ENCODE assay signal across 16 cellular contexts in the genomic region with DNA sequence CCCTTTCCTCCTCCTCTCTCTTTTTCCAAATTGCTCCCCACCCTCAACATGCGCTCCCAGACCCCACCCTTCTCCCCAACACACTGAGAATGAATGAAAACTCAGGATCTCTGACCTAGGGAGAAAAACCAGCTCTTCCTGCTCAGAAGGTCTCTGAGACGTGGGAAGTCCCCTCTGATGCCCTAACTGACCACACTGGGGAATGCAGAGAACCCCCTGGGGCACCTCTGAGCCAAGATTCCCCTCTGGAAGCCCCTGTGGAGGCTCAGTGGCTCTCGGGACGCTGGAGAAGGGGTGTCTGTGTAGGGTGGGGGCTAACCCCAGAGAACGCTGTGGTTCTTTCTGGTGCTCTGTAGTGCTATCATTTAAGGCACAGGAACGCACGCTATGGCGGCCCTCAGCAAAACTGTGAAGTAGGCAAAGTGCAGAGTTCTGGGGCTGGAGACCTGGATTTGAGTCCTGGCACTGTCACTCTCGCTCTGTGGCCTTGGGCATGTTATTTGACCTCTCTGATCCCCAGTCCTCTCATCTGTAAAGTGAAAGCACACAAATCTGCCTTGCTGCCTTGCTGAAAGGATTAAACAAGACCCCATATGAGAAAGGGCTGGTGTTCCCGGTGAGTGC. TPM values are rescaled to one million over a fixed set of nuclear protein-coding genes. Genes with fewer than 3 reads are reported as not detected.
DNase-seq lines count a peak whose midpoint lies in the region; ATAC-seq, FAIRE-seq and TF ChIP-seq lines count a peak whose summit lies in the region.
"Had no signal": no experiment of that assay in that cellular context is flagged by ENCODE, and none has a peak within 500 bp of the region (broad histone marks: within the 10 kb centered on the region; RNA-seq: fewer than 3 reads in every experiment).

No MANE protein-coding gene starts in this region.

- TF ChIP-seq RAD21 in A549 (conservative IDR thresholded peaks at IDR 0.05 in 1 of 2, IDR thresholded peaks at IDR 0.05 in 1 of 2): no peak

- no peak overlapping the region for H3K4me3 ChIP-seq in A549
- H3K4me3 ChIP-seq in SJSA1: no peak overlapping the region
- peak overlapping the region in 2 of 4 donors; percentile 26 to 36 for H3K4me3 ChIP-seq in gastrocnemius medialis
- H3K4me3 ChIP-seq: body of pancreas, mucosa of descending colon had no signal

- TF ChIP-seq CTCF in A549 (IDR thresholded peaks at IDR 0.05): no peak
- no peak for TF ChIP-seq CTCF in gastrocnemius medialis (IDR thresholded peaks at IDR 0.05 in 4 of 5, conservative IDR thresholded peaks at IDR 0.05 in 1 of 5)

- H3K36me3 ChIP-seq in SJSA1: peaks cover 19% of the 10 kb centered on the region
- peaks cover 0 to 20% of the 10 kb centered on the region in 2 donors for H3K36me3 ChIP-seq in gastrocnemius medialis

- 94% methylated on average over 10 of the region's 10 CpGs for WGBS in A549 (ENCODE audit: missing lambda C conversion rate)

- H3K27me3 ChIP-seq in SJSA1 (replicated peaks): no peaks in the 10 kb centered on the region
- no peaks in the 10 kb centered on the region for H3K27me3 ChIP-seq in gastrocnemius medialis
- H3K27me3 ChIP-seq: body of pancreas had no signal

- H3K4me1 ChIP-seq in A549 (peaks cover 73% of the 10 kb centered on the region), SJSA1 (replicated peaks) (peaks cover 75% of the 10 kb centered on the region), gastrocnemius medialis (peaks cover 92 to 94% of the 10 kb centered on the region in 2 donors)

- peak overlapping the region; percentile 83 for H3K4me2 ChIP-seq in A549

- no peak for TF ChIP-seq EP300 in A549 (IDR thresholded peaks at IDR 0.05)

- POLR2A ChIA-PET in A549 (lab: Yijun Ruan, JAX): interaction anchor here (3.3 kb wide), 1 partner anchor 29 kb away, joined by 29 read pairs; no protein-coding TSS in a partner anchor

- TF ChIP-seq POLR2A in A549 (IDR thresholded peaks at IDR 0.05; ENCODE audit: low read length) (no peak), gastrocnemius medialis (IDR thresholded peaks at IDR 0.05) (no peak)

- DNase-seq in A549 (ENCODE audit: low read depth in 1 of 2, low spot score in 1 of 2) (no peak), SJSA1 (ENCODE audit: low read depth in 1 of 2, low spot score in 2 of 2) (peak in 1 of 2 experiments; percentile 30), left ventricle myocardium superior (peak; percentile 11), gastrocnemius medialis (no peak), islet precursor cell (no peak), NOMO-1 treated with DMSO at 0.1 percent for 48 hours (lab: John Stamatoyannopoulos, UW; ENCODE audit: unreplicated experiment) (no peak), NOMO-1 treated with dmso at 0.1 percent for 144 hours (lab: John Stamatoyannopoulos, UW; ENCODE audit: unreplicated experiment) (no peak)
- DNase-seq: activated B cell treated with CpG ODN at 0.5 μM for 24 hours; activated effector memory CD4-positive, alpha-beta T cell treated with anti-CD3 and anti-CD28 coated beads, Interleukin-2, amount 50 U/mL, for 16 hours; body of pancreas; immature natural killer cell; MV-4-11; posterior cingulate gyrus; T-cell had no signal

- H3K27ac ChIP-seq in A549: peak overlapping the region; percentile 82 to 88
- peak overlapping the region; percentile 71 for H3K27ac ChIP-seq in SJSA1
- H3K27ac ChIP-seq in gastrocnemius medialis: peak overlapping the region; percentile 84 to 97 (median 92)

- H3K9me3 ChIP-seq in A549 (no peaks in the 10 kb centered on the region), SJSA1 (replicated peaks) (no peaks in the 10 kb centered on the region), gastrocnemius medialis (no peaks in the 10 kb centered on the region)
- H3K9me3 ChIP-seq: body of pancreas, mucosa of descending colon had no signal

- intact Hi-C loops in left ventricle myocardium superior (cut with micrococcal nuclease): no loop called here
- intact Hi-C loops in gastrocnemius medialis (cut with DNase I; ENCODE audit: low total_unique reads): no loop called here

- in situ Hi-C loops in gastrocnemius medialis (cut with MboI; ENCODE audit: low sequenced_read_pairs in 4 of 4): no loop called here

- FAIRE-seq in A549 (lab: Jason Lieb, UNC): no peak

- CTCF ChIA-PET in A549 (lab: Yijun Ruan, JAX): interaction anchor here (0.9 to 63.0 kb wide), 15 partner anchors 8 to 379 kb away, joined by 3 to 1675 read pairs (median 14); partner anchors contain the start of gene ATOH8

- ATAC-seq in A549 (no peak), left ventricle myocardium superior (no peak), gastrocnemius medialis (no peak), GM21619 (IDR thresholded peaks at IDR 0.05; ENCODE audit: unreplicated experiment) (no peak)
- ATAC-seq: body of pancreas, T-cell had no signal

TF ChIP-seq in A549, 52 proteins besides CTCF, POLR2A, EP300 and RAD21:
- TF ChIP-seq, protein P1, sequence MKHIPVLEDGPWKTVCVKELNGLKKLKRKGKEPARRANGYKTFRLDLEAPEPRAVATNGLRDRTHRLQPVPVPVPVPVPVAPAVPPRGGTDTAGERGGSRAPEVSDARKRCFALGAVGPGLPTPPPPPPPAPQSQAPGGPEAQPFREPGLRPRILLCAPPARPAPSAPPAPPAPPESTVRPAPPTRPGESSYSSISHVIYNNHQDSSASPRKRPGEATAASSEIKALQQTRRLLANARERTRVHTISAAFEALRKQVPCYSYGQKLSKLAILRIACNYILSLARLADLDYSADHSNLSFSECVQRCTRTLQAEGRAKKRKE (CRISPR knock-in tag; IDR thresholded peaks at IDR 0.05; ENCODE audit: low read depth): no peak
- peak; percentile 40 for TF ChIP-seq ZFP36 (IDR thresholded peaks at IDR 0.05; ENCODE audit: borderline replicate concordance, partially characterized antibody)
- TF ChIP-seq POLR2AphosphoS2 (conservative IDR thresholded peaks at IDR 0.05; ENCODE audit: low read length): no peak
- TF ChIP-seq CEBPB (IDR thresholded peaks at IDR 0.05): no peak
- TF ChIP-seq CBX8 (IDR thresholded peaks at IDR 0.05): no peak
- TF ChIP-seq RNF2 (IDR thresholded peaks at IDR 0.05; ENCODE audit: borderline replicate concordance, low read depth): no peak

RNA-seq across cellular contexts. Expression of gene ATOH8, which starts 17.1 kb away (rescaled TPM):
- polyA plus RNA-seq in A549 (2011; rRNA removed): 1.8 and 2.6 TPM in 2 replicates
- polyA plus RNA-seq in A549 (2012; cell fraction: cytosol; rRNA removed): 13.2 and 22.4 TPM in 2 replicates
- 19.3 and 20.6 TPM in 2 replicates for polyA plus RNA-seq in A549 (2012; cell fraction: nucleus; rRNA removed)
- polyA plus RNA-seq in A549 (2017; fragmentation: RNase III; extraction: RNeasy Plus Mini Kit Qiagen cat#74134 plus additional on column Dnase treatment): 11.1 to 20.7 TPM (median 20.0 TPM) in 3 replicates
- polyA minus RNA-seq in A549 (2011; rRNA and poly(A)+ RNA removed): 2.4 and 3.4 TPM in 2 replicates
- total RNA-seq in SJSA1 (2014; rRNA removed; shearing (Covaris generic)): 9.8 and 16.4 TPM in 2 replicates
- 29.6 TPM for total RNA-seq in left ventricle myocardium superior
- 100 to 1,000 TPM; 122 to 266 (median 150) TPM for total RNA-seq in gastrocnemius medialis
- total RNA-seq: activated B cell treated with CpG ODN at 0.5 μM for 24 hours had no signal
- polyA plus RNA-seq: immature natural killer cell had no signal
